In genomic region chr13:99380921-99381645, GRCh38 we compare ENCODE assay signal across 1 cellular context.
A peak's percentile ranks its signal among the peaks of the same experiment; 100 is the strongest.
TF ChIP-seq lines count a peak whose summit lies in the region.

No MANE protein-coding gene starts in this region.

TF ChIP-seq in GM12878, 131 proteins besides CTCF, POLR2A, EP300 and RAD21 (continued from another document and continues in another):
- TF ChIP-seq IKZF1 (conservative IDR thresholded peaks at IDR 0.05) (peak; percentile 87), RELB (IDR thresholded peaks at IDR 0.05; ENCODE audit: low read depth) (peak; percentile 77), SUPT20H (IDR thresholded peaks at IDR 0.05; ENCODE audit: borderline replicate concordance, control insufficient read depth, low read depth, low read length) (no peak), LARP7 (IDR thresholded peaks at IDR 0.05) (peak; percentile 28; the same call in 1 of the 2 replicates), SIX5 (IDR thresholded peaks at IDR 0.05; ENCODE audit: low read depth, low read length, severe bottlenecking) (peak; percentile 17), ZNF207 (IDR thresholded peaks at IDR 0.05; ENCODE audit: borderline replicate concordance) (no peak; the same call in 1 of the 2 replicates), IRF3 (IDR thresholded peaks at IDR 0.05) (no peak), RAD51 (IDR thresholded peaks at IDR 0.05) (peak; percentile 51; the same call in 1 of the 2 replicates), SKIL (IDR thresholded peaks at IDR 0.05; ENCODE audit: low read depth, poor library complexity, severe bottlenecking) (peak; percentile 89), IKZF2 (IDR thresholded peaks at IDR 0.05) (peak; percentile 74 to 84), ZBTB40 (IDR thresholded peaks at IDR 0.05; ENCODE audit: borderline replicate concordance) (no peak), BCL3 (IDR thresholded peaks at IDR 0.05; ENCODE audit: borderline replicate concordance, insufficient read depth, low read depth, low read length, poor library complexity, severe bottlenecking) (peak; percentile 80), BMI1 (IDR thresholded peaks at IDR 0.05; ENCODE audit: borderline replicate concordance) (peak; percentile 17; the same call in 1 of the 2 replicates), STAT1 (conservative IDR thresholded peaks at IDR 0.05) (no peak), ZBTB4 (CRISPR knock-in tag; IDR thresholded peaks at IDR 0.05) (no peak), IRF5 (IDR thresholded peaks at IDR 0.05; ENCODE audit: borderline replicate concordance) (no peak), NFYA (IDR thresholded peaks at IDR 0.05; ENCODE audit: borderline replicate concordance, low read depth, low read length) (no peak), TCF7 (IDR thresholded peaks at IDR 0.05; ENCODE audit: borderline replicate concordance) (no peak), GATAD2B (conservative IDR thresholded peaks at IDR 0.05; ENCODE audit: low read depth) (no peak; the same call in 1 of the 2 replicates), NKRF (conservative IDR thresholded peaks at IDR 0.05) (0 out of 2 replicates have a peak, but pooled peaks have one; percentile 28), SMARCA5 (IDR thresholded peaks at IDR 0.05) (no peak), NR2F1 (conservative IDR thresholded peaks at IDR 0.05) (peak; percentile 57), JUND (IDR thresholded peaks at IDR 0.05; ENCODE audit: low read depth, low read length) (0 out of 2 replicates have a peak, but pooled peaks have one; percentile 28), MEF2A (IDR thresholded peaks at IDR 0.05; ENCODE audit: insufficient read depth, low read depth, low read length) (0 out of 2 replicates have a peak, but pooled peaks have one; percentile 39), EED (IDR thresholded peaks at IDR 0.05; ENCODE audit: low read depth) (peak; percentile 88), ATF3 (IDR thresholded peaks at IDR 0.05; ENCODE audit: borderline replicate concordance, extremely low read depth, low read depth, low read length) (no peak), EZH2 (IDR thresholded peaks at IDR 0.05; ENCODE audit: borderline replicate concordance, control insufficient read depth, low read depth, low read length) (no peak), CUX1 (IDR thresholded peaks at IDR 0.05; ENCODE audit: insufficient replicate concordance, low read depth, low read length) (no peak), RELA (IDR thresholded peaks at IDR 0.05; ENCODE audit: borderline replicate concordance, partially characterized antibody) (no peak)
